In genomic region chr2:112566104-112566503, GRCh38 we compare ENCODE assay signal across 1 cellular context.
TF ChIP-seq lines count a peak whose summit lies in the region.

No MANE protein-coding gene starts in this region.

TF ChIP-seq in GM12878, 131 proteins besides CTCF, POLR2A, EP300 and RAD21 (continued from another document):
- TF ChIP-seq USF1 (IDR thresholded peaks at IDR 0.05; ENCODE audit: borderline replicate concordance, extremely low read length, insufficient read depth, low read depth, low read length) = no peak
- TF ChIP-seq SIN3A (IDR thresholded peaks at IDR 0.05; ENCODE audit: low read depth, low read length) = no peak
- TF ChIP-seq IKZF1 (conservative IDR thresholded peaks at IDR 0.05) = no peak
- no peak for TF ChIP-seq EED (IDR thresholded peaks at IDR 0.05; ENCODE audit: low read depth)
- no peak for TF ChIP-seq POU2F2 (IDR thresholded peaks at IDR 0.05; ENCODE audit: borderline replicate concordance, low read depth, low read length)
- 0 out of 2 replicates have a peak, but pooled peaks have one; percentile 14 for TF ChIP-seq JUNB (IDR thresholded peaks at IDR 0.05)
